23 cellular contexts compared by ENCODE assay signal in genomic region chr16:1090620-1091587, GRCh38. TPM values are rescaled to one million over a fixed set of nuclear protein-coding genes. Genes with fewer than 3 reads are reported as not detected.
DNase-seq lines count a peak whose midpoint lies in the region; ATAC-seq, FAIRE-seq and TF ChIP-seq lines count a peak whose summit lies in the region.
"Had no signal": no experiment of that assay in that cellular context is flagged by ENCODE, and none has a peak within 500 bp of the region (broad histone marks: within the 10 kb centered on the region; RNA-seq: fewer than 3 reads in every experiment).

No MANE protein-coding gene starts in this region.

- H3K4me3 Mint-ChIP-seq in mesothelial cell of epicardium, result no peak overlapping the region
- H3K4me3 Mint-ChIP-seq: activated B cell treated with CpG ODN at 0.5 μM for 24 hours; activated naive CD8-positive, alpha-beta T cell treated with anti-CD3 and anti-CD28 coated beads, Interleukin-2, amount 50 U/mL, for 24 hours; natural killer cell treated with Interleukin-12 subunit alpha and Interleukin-12 subunit beta and Interleukin-15 and Interleukin-18, amount 100 ng/mL, for 72 hours; type B pancreatic cell had no signal

- CTCF ChIA-PET in HepG2 (lab: Yijun Ruan, JAX; ENCODE audit: low intra/inter-chr PET ratio, low total read pairs) (interaction anchor here (2.0 kb wide), 1 partner anchor 17 kb away, joined by 8 read pairs; no protein-coding TSS in a partner anchor), K562 (lab: Yijun Ruan, JAX; ENCODE audit: low intra/inter-chr PET ratio) (no interaction called here)

- intact Hi-C loops in HepG2 (cut with micrococcal nuclease; ENCODE audit: unreplicated experiment) (no loop called here), right lobe of liver (cut with DNase I) (no loop called here), K562 (cut with micrococcal nuclease) (no loop called here)

- FAIRE-seq in HepG2 (lab: Jason Lieb, UNC) (peak; percentile 28), K562 (lab: Jason Lieb, UNC) (no peak)
- FAIRE-seq: GM12878 had no signal

- H3K27me3 ChIP-seq in HepG2 (ENCODE audit: control insufficient read depth in 1 of 2, insufficient read depth in 2 of 2, low read length in 2 of 2) (peaks cover 4 to 26% of the 10 kb centered on the region in 2 experiments; a peak in 4 of 5 replicates), right lobe of liver (no peaks in the 10 kb centered on the region), K562 (ENCODE audit: control insufficient read depth in 2 of 2, insufficient read depth in 2 of 2, low read length in 2 of 2) (peaks cover 6 to 30% of the 10 kb centered on the region in 2 experiments; a peak in 3 of 5 replicates)

- H3K9me1 ChIP-seq in K562 (ENCODE audit: control insufficient read depth, insufficient read depth, low read length), result no peaks in the 10 kb centered on the region

- H3K27ac ChIP-seq in HepG2 (ENCODE audit: extremely low read length, insufficient read depth, low read length), result peak overlapping the region; percentile 86
- no peak overlapping the region for H3K27ac ChIP-seq in right lobe of liver
- H3K27ac ChIP-seq in K562 (ENCODE audit: extremely low read depth, low read depth, low read length), result no peak overlapping the region
- H3K27ac ChIP-seq: HL-60 had no signal

- H4K20me1 ChIP-seq in HepG2 (ENCODE audit: insufficient read depth, low read length), result no peaks in the 10 kb centered on the region
- no peaks in the 10 kb centered on the region for H4K20me1 ChIP-seq in K562 (replicated peaks; ENCODE audit: control insufficient read depth, insufficient read depth, low read length)

- H3K9me3 Mint-ChIP-seq in mesothelial cell of epicardium, result peaks cover under 1% of the 10 kb centered on the region
- H3K9me3 Mint-ChIP-seq: activated B cell treated with CpG ODN at 0.5 μM for 24 hours; natural killer cell treated with Interleukin-12 subunit alpha and Interleukin-12 subunit beta and Interleukin-15 and Interleukin-18, amount 100 ng/mL, for 72 hours; type B pancreatic cell had no signal

- H3K4me1 ChIP-seq in HepG2 (ENCODE audit: insufficient read depth, low read length) (peaks cover 47% of the 10 kb centered on the region), right lobe of liver (peaks cover 0 to 8% (median 3%) of the 10 kb centered on the region in 4 donors), K562 (replicated peaks in 1 of 2; ENCODE audit: control insufficient read depth in 2 of 2, insufficient read depth in 2 of 2, low read length in 2 of 2) (peaks cover 0 to 51% of the 10 kb centered on the region in 2 experiments; a peak in 2 of 5 replicates)

- H3K27ac Mint-ChIP-seq in mesothelial cell of epicardium, result no peak overlapping the region
- H3K27ac Mint-ChIP-seq: activated B cell treated with CpG ODN at 0.5 μM for 24 hours; activated naive CD8-positive, alpha-beta T cell treated with anti-CD3 and anti-CD28 coated beads, Interleukin-2, amount 50 U/mL, for 24 hours; natural killer cell treated with Interleukin-12 subunit alpha and Interleukin-12 subunit beta and Interleukin-15 and Interleukin-18, amount 100 ng/mL, for 72 hours; type B pancreatic cell had no signal

- TF ChIP-seq CTCF in HepG2 (CRISPR knock-in tag; IDR thresholded peaks at IDR 0.05), result no peak
- TF ChIP-seq CTCF in right lobe of liver (IDR thresholded peaks at IDR 0.05), result no peak
- no peak for TF ChIP-seq CTCF in K562 (IDR thresholded peaks at IDR 0.05 in 2 of 3, conservative IDR thresholded peaks at IDR 0.05 in 1 of 3; ENCODE audit: insufficient read depth in 2 of 3, low read depth in 1 of 3, low read length in 3 of 3)
- TF ChIP-seq CTCF in mesothelial cell of epicardium (IDR thresholded peaks at IDR 0.05; ENCODE audit: unreplicated experiment), result no peak

- DNase-seq in HepG2 (ENCODE audit: low spot score) (peak; percentile 60), right lobe of liver (no peak), K562 (ENCODE audit: extremely low read depth in 1 of 4, low spot score in 3 of 4) (peak; percentile 36 to 65 (median 52)), mucosa of gallbladder (ENCODE audit: low spot score) (peak; percentile 37), mesothelial cell of epicardium (ENCODE audit: low spot score in 2 of 2, unreplicated experiment in 2 of 2) (no peak), DMS114 treated with DMSO at 0.1 percent for 48 hours (lab: John Stamatoyannopoulos, UW; ENCODE audit: unreplicated experiment) (no peak)
- DNase-seq in activated effector memory CD4-positive, alpha-beta T cell treated with anti-CD3 and anti-CD28 coated beads, Interleukin-2, amount 50 U/mL, for 16 hours, result no peak
- DNase-seq: activated B cell treated with CpG ODN at 0.5 μM for 24 hours; activated naive CD8-positive, alpha-beta T cell treated with anti-CD3 and anti-CD28 coated beads, Interleukin-2, amount 50 U/mL, for 24 hours; CD8-positive, alpha-beta memory T cell; esophagus squamous epithelium; mammary epithelial cell; MV-4-11; NCI-H82; stimulated activated naive CD4-positive, alpha-beta T cell had no signal

- ATAC-seq in HepG2, result peak; percentile 10
- no peak for ATAC-seq in right lobe of liver
- ATAC-seq in K562, result no peak
- ATAC-seq in HG03442 (IDR thresholded peaks at IDR 0.05; ENCODE audit: unreplicated experiment), result no peak
- ATAC-seq: activated naive CD8-positive, alpha-beta T cell treated with anti-CD3 and anti-CD28 coated beads, Interleukin-2, amount 50 U/mL, for 24 hours; GM12878; natural killer cell treated with Interleukin-12 subunit alpha and Interleukin-12 subunit beta and Interleukin-15 and Interleukin-18, amount 100 ng/mL, for 72 hours had no signal

- H3K79me2 ChIP-seq in HepG2 (ENCODE audit: insufficient read depth, low read length) (no peaks in the 10 kb centered on the region), K562 (ENCODE audit: control insufficient read depth, insufficient read depth, low read length) (no peaks in the 10 kb centered on the region)

- BruUV-seq in HepG2 (replicated peaks; lab: Mats Ljungman, UMichigan), result no TSS peak
- no TSS peak for BruUV-seq in K562 (replicated peaks; lab: Mats Ljungman, UMichigan)

- H3K4me2 ChIP-seq in HepG2 (ENCODE audit: low read depth, low read length) (peak overlapping the region; percentile 94), K562 (ENCODE audit: insufficient read depth, low read length) (no peak overlapping the region)

- peaks cover 2% of the 10 kb centered on the region for H3K4me1 Mint-ChIP-seq in mesothelial cell of epicardium
- H3K4me1 Mint-ChIP-seq: activated B cell treated with CpG ODN at 0.5 μM for 24 hours; activated naive CD8-positive, alpha-beta T cell treated with anti-CD3 and anti-CD28 coated beads, Interleukin-2, amount 50 U/mL, for 24 hours had no signal

- H3K36me3 ChIP-seq in HepG2 (replicated peaks in 1 of 2; ENCODE audit: control insufficient read depth in 1 of 2, insufficient read depth in 2 of 2, low read length in 2 of 2) (no peaks in the 10 kb centered on the region), right lobe of liver (no peaks in the 10 kb centered on the region), K562 (ENCODE audit: control insufficient read depth, insufficient read depth, low read length) (no peaks in the 10 kb centered on the region)
- H3K36me3 ChIP-seq: esophagus squamous epithelium had no signal

- TF ChIP-seq RAD21 in HepG2 (CRISPR knock-in tag; IDR thresholded peaks at IDR 0.05), result no peak
- TF ChIP-seq RAD21 in K562 (CRISPR knock-in tag; conservative IDR thresholded peaks at IDR 0.05 in 1 of 2, IDR thresholded peaks at IDR 0.05 in 1 of 2), result no peak

- H3K36me3 Mint-ChIP-seq in mesothelial cell of epicardium, result no peaks in the 10 kb centered on the region
- H3K36me3 Mint-ChIP-seq: CD8-positive, alpha-beta memory T cell; natural killer cell treated with Interleukin-12 subunit alpha and Interleukin-12 subunit beta and Interleukin-15 and Interleukin-18, amount 100 ng/mL, for 72 hours; type B pancreatic cell had no signal

- H3K9me3 ChIP-seq in HepG2 (ENCODE audit: low read length) (no peaks in the 10 kb centered on the region), right lobe of liver (no peaks in the 10 kb centered on the region), K562 (replicated peaks; ENCODE audit: control insufficient read depth, insufficient read depth, low read depth, low read length) (peaks cover 3% of the 10 kb centered on the region; the same call in 1 of the 2 replicates)

- 0 out of 4 replicates have a peak, but pooled peaks of 1 of the 2 experiments have one; percentile 9 for TF ChIP-seq POLR2A in HepG2 (IDR thresholded peaks at IDR 0.05; ENCODE audit: insufficient read depth in 1 of 2, low read depth in 2 of 2, low read length in 2 of 2)
- TF ChIP-seq POLR2A in right lobe of liver (IDR thresholded peaks at IDR 0.05), result no peak
- no peak for TF ChIP-seq POLR2A in K562 (conservative IDR thresholded peaks at IDR 0.05)

- H3K9ac ChIP-seq in HepG2 (ENCODE audit: insufficient read depth, low read depth, low read length), result peak overlapping the region; percentile 76
- H3K9ac ChIP-seq in K562 (ENCODE audit: insufficient read depth in 1 of 2, low read depth in 2 of 2, low read length in 2 of 2), result 0 out of 4 replicates have a peak overlapping the region, but pooled peaks of 1 of the 2 experiments have one; percentile 26

- WGBS in HepG2 (ENCODE audit: low lambda C conversion rate), result 8% methylated on average over 7 of the region's 27 CpGs
- 5% methylated on average over 7 of the region's 27 CpGs for WGBS in right lobe of liver (ENCODE audit: insufficient coverage, low coverage, low lambda C conversion rate, missing lambda C conversion rate)
- WGBS in K562 (ENCODE audit: insufficient coverage, low coverage, missing lambda C conversion rate), result 5% methylated on average over 24 of the region's 27 CpGs

- in situ Hi-C loops in HepG2 (cut with HindIII; ENCODE audit: extremely low pct_ligation_motif_present, low pct_unique_long_range_greater_than_20kb) (no loop called here), K562 (cut with MboI) (no loop called here)

- H2AFZ ChIP-seq in HepG2 (ENCODE audit: low read length) (no peak overlapping the region), K562 (ENCODE audit: low read depth, low read length) (no peak overlapping the region)

- H3K27me3 Mint-ChIP-seq in mesothelial cell of epicardium (ENCODE audit: low read depth), result peaks cover 8% of the 10 kb centered on the region
- H3K27me3 Mint-ChIP-seq: activated naive CD8-positive, alpha-beta T cell treated with anti-CD3 and anti-CD28 coated beads, Interleukin-2, amount 50 U/mL, for 24 hours; natural killer cell treated with Interleukin-12 subunit alpha and Interleukin-12 subunit beta and Interleukin-15 and Interleukin-18, amount 100 ng/mL, for 72 hours had no signal

- POLR2A ChIA-PET in HepG2 (lab: Yijun Ruan, JAX), result interaction anchor here (0.8 to 2.2 kb wide), 3 partner anchors 9 to 17 kb away, joined by 3 to 14 read pairs (median 5); no protein-coding TSS in a partner anchor
- POLR2A ChIA-PET in K562 (lab: Yijun Ruan, JAX), result no interaction called here

- peak overlapping the region; percentile 63 to 87 (median 78) for H3K4me3 ChIP-seq in HepG2 (replicated peaks in 1 of 3; ENCODE audit: insufficient read depth in 1 of 3, low read depth in 2 of 3, low read length in 3 of 3)
- H3K4me3 ChIP-seq in right lobe of liver, result no peak overlapping the region
- no peak overlapping the region for H3K4me3 ChIP-seq in K562
- H3K4me3 ChIP-seq: GM12878 had no signal

- TF ChIP-seq EP300 in HepG2 (IDR thresholded peaks at IDR 0.05; ENCODE audit: low read depth in 2 of 2, low read length in 2 of 2) (no peak), HepG2 (CRISPR knock-in tag; IDR thresholded peaks at IDR 0.05; ENCODE audit: borderline replicate concordance) (peak; percentile 7; the same call in 1 of the 2 replicates), K562 (IDR thresholded peaks at IDR 0.05; ENCODE audit: low read length) (no peak)

RNA-seq across cellular contexts. Expression of gene C1QTNF8, which starts 5.1 kb away (rescaled TPM):
- total RNA-seq in HepG2 (2016; rRNA removed; fragmentation: Illumina TruSeq; extraction: Trizol), result 0.09 TPM in 1 of 2 replicates, not detected in the other
- total RNA-seq in HepG2 (2016; cell fraction: cytosol; rRNA removed; fragmentation: Illumina TruSeq; extraction: Trizol; ENCODE audit: low read depth), result 0.20 TPM in 1 of 2 replicates, not detected in the other
- total RNA-seq in HepG2 (2016; cell fraction: insoluble cytoplasmic fraction; rRNA removed; fragmentation: Illumina TruSeq; extraction: Trizol), result not detected in 2 replicates
- total RNA-seq in HepG2 (2016; cell fraction: membrane; rRNA removed; fragmentation: Illumina TruSeq; extraction: Trizol), result not detected in 2 replicates
- 0.22 TPM in 1 of 2 replicates, not detected in the other for total RNA-seq in HepG2 (2016; cell fraction: nucleus; rRNA removed; fragmentation: Illumina TruSeq; extraction: Trizol)
- polyA plus RNA-seq in HepG2 (2011; rRNA removed), result not detected in 2 replicates
- not detected in 2 replicates for polyA plus RNA-seq in HepG2 (2011; cell fraction: cytosol; rRNA removed)
- polyA plus RNA-seq in HepG2 (2011; cell fraction: nucleus; rRNA removed), result 0.13 TPM in 1 of 2 replicates, not detected in the other
- polyA plus RNA-seq in HepG2 (2012), result not detected in 2 replicates
- not detected in 2 replicates for polyA plus RNA-seq in HepG2 (2016; cell fraction: cytosol; fragmentation: Illumina TruSeq; extraction: Trizol; ENCODE audit: low read depth)
- not detected in 2 replicates for polyA plus RNA-seq in HepG2 (2016; cell fraction: insoluble cytoplasmic fraction; fragmentation: Illumina TruSeq; extraction: Trizol; ENCODE audit: low read depth)
- not detected in 2 replicates for polyA plus RNA-seq in HepG2 (2016; cell fraction: membrane; fragmentation: Illumina TruSeq; extraction: Trizol; ENCODE audit: low read depth)
- not detected in 2 replicates for polyA plus RNA-seq in HepG2 (2016; cell fraction: nucleus; fragmentation: Illumina TruSeq; extraction: Trizol; ENCODE audit: insufficient read depth, low read depth)
- polyA minus RNA-seq in HepG2 (2011; rRNA and poly(A)+ RNA removed; ENCODE audit: low replicate concordance), result not detected in 2 replicates
- polyA minus RNA-seq in HepG2 (2011; cell fraction: cytosol; rRNA and poly(A)+ RNA removed), result not detected in 2 replicates
- not detected in 2 replicates for polyA minus RNA-seq in HepG2 (2011; cell fraction: nucleus; rRNA and poly(A)+ RNA removed)
- not detected for total RNA-seq in right lobe of liver
- total RNA-seq in K562 (2011; cell fraction: chromatin; rRNA removed; ENCODE audit: low replicate concordance), result not detected in 2 replicates
- not detected in 2 replicates for total RNA-seq in K562 (2011; cell fraction: nucleolus; rRNA removed)
- not detected in 2 replicates for total RNA-seq in K562 (2011; cell fraction: nucleoplasm; rRNA removed)
- not detected in 2 replicates for total RNA-seq in K562 (2014; rRNA removed)
- not detected in 2 replicates for total RNA-seq in K562 (2014; rRNA removed; fragmentation: Illumina TruSeq; extraction: Trizol)
- not detected in 2 replicates for total RNA-seq in K562 (2015; rRNA removed; fragmentation: Illumina TruSeq; extraction: Trizol)
- not detected in 2 replicates for total RNA-seq in K562 (2021)
- polyA plus RNA-seq in K562 (2011; rRNA removed), result not detected in 2 replicates
- polyA plus RNA-seq in K562 (2011; cell fraction: cytosol; rRNA removed), result not detected in 2 replicates
- not detected in 2 replicates for polyA plus RNA-seq in K562 (2011; cell fraction: nucleus; rRNA removed)
- not detected in 2 replicates for polyA plus RNA-seq in K562 (2012)
- polyA plus RNA-seq in K562 (2014; fragmentation: Illumina TruSeq; extraction: Trizol), result not detected in 2 replicates
- polyA plus RNA-seq in K562 (2014; fragmentation: Nextera tagmentation; extraction: Ambion mirVana), result not detected
- polyA plus RNA-seq in K562 (2014; rRNA removed), result not detected in 2 replicates
- polyA minus RNA-seq in K562 (2011; rRNA and poly(A)+ RNA removed), result not detected in 2 replicates
- polyA minus RNA-seq in K562 (2011; cell fraction: cytosol; rRNA and poly(A)+ RNA removed), result not detected in 2 replicates
- not detected in 2 replicates for polyA minus RNA-seq in K562 (2011; cell fraction: nucleus; rRNA and poly(A)+ RNA removed)
- total RNA-seq in mucosa of gallbladder, result not detected
- 0.20 TPM in 1 of 3 replicates, not detected in the others for total RNA-seq in mesothelial cell of epicardium
- total RNA-seq: activated B cell treated with CpG ODN at 0.5 μM for 24 hours; CD8-positive, alpha-beta memory T cell; esophagus squamous epithelium; GM12878; mammary epithelial cell; natural killer cell treated with Interleukin-12 subunit alpha and Interleukin-12 subunit beta and Interleukin-15 and Interleukin-18, amount 100 ng/mL, for 72 hours; pulmonary artery endothelial cell; T-helper 1 cell treated with Interleukin-12 subunit alpha and Interleukin-12 subunit beta and Interleukin-4 antibody, amounts not matched to agents 30 ng/mL and 1 ng/mL, for 36 hours had no signal
- polyA plus RNA-seq: CD8-positive, alpha-beta memory T cell; GM12878; mammary epithelial cell had no signal

RNA-seq across cellular contexts. Expression of gene SSTR5, which starts 18.4 kb away (rescaled TPM):
- total RNA-seq in HepG2 (2016; rRNA removed; fragmentation: Illumina TruSeq; extraction: Trizol) (0.14 and 0.49 TPM in 2 replicates), right lobe of liver (not detected), K562 (2014; rRNA removed) (not detected in 2 replicates), K562 (2014; rRNA removed; fragmentation: Illumina TruSeq; extraction: Trizol) (not detected in 2 replicates), K562 (2015; rRNA removed; fragmentation: Illumina TruSeq; extraction: Trizol) (not detected in 2 replicates), K562 (2021) (not detected in 2 replicates), mucosa of gallbladder (5.8 TPM), mesothelial cell of epicardium (not detected in 3 replicates)
- 0.18 TPM in 1 of 2 replicates, not detected in the other for total RNA-seq in HepG2 (2016; cell fraction: cytosol; rRNA removed; fragmentation: Illumina TruSeq; extraction: Trizol; ENCODE audit: low read depth)
- total RNA-seq in HepG2 (2016; cell fraction: insoluble cytoplasmic fraction; rRNA removed; fragmentation: Illumina TruSeq; extraction: Trizol), result 0.22 TPM in 1 of 2 replicates, not detected in the other
- total RNA-seq in HepG2 (2016; cell fraction: membrane; rRNA removed; fragmentation: Illumina TruSeq; extraction: Trizol), result 0.14 and 0.15 TPM in 2 replicates
- total RNA-seq in HepG2 (2016; cell fraction: nucleus; rRNA removed; fragmentation: Illumina TruSeq; extraction: Trizol), result not detected in 2 replicates
- polyA plus RNA-seq in HepG2 (2011; rRNA removed) (0.20 and 0.26 TPM in 2 replicates), K562 (2011; rRNA removed) (not detected in 2 replicates), K562 (2014; fragmentation: Illumina TruSeq; extraction: Trizol) (not detected in 2 replicates), K562 (2014; fragmentation: Nextera tagmentation; extraction: Ambion mirVana) (not detected), K562 (2014; rRNA removed) (not detected in 2 replicates)
- 0.55 and 0.79 TPM in 2 replicates for polyA plus RNA-seq in HepG2 (2011; cell fraction: cytosol; rRNA removed)
- 0.55 and 0.62 TPM in 2 replicates for polyA plus RNA-seq in HepG2 (2011; cell fraction: nucleus; rRNA removed)
- 1.3 and 2.0 TPM in 2 replicates for polyA plus RNA-seq in HepG2 (2012)
- polyA plus RNA-seq in HepG2 (2016; cell fraction: cytosol; fragmentation: Illumina TruSeq; extraction: Trizol; ENCODE audit: low read depth), result not detected in 2 replicates
- not detected in 2 replicates for polyA plus RNA-seq in HepG2 (2016; cell fraction: insoluble cytoplasmic fraction; fragmentation: Illumina TruSeq; extraction: Trizol; ENCODE audit: low read depth)
- 0.18 TPM in 1 of 2 replicates, not detected in the other for polyA plus RNA-seq in HepG2 (2016; cell fraction: membrane; fragmentation: Illumina TruSeq; extraction: Trizol; ENCODE audit: low read depth)
- polyA plus RNA-seq in HepG2 (2016; cell fraction: nucleus; fragmentation: Illumina TruSeq; extraction: Trizol; ENCODE audit: insufficient read depth, low read depth), result 0.36 TPM in 1 of 2 replicates, not detected in the other
- 0.26 and 1.1 TPM in 2 replicates for polyA minus RNA-seq in HepG2 (2011; rRNA and poly(A)+ RNA removed; ENCODE audit: low replicate concordance)
- 0.44 and 0.59 TPM in 2 replicates for polyA minus RNA-seq in HepG2 (2011; cell fraction: cytosol; rRNA and poly(A)+ RNA removed)
- polyA minus RNA-seq in HepG2 (2011; cell fraction: nucleus; rRNA and poly(A)+ RNA removed), result 0.26 TPM in 1 of 2 replicates, not detected in the other
- not detected in 2 replicates for total RNA-seq in K562 (2011; cell fraction: chromatin; rRNA removed; ENCODE audit: low replicate concordance)
- total RNA-seq in K562 (2011; cell fraction: nucleolus; rRNA removed), result not detected in 2 replicates
- total RNA-seq in K562 (2011; cell fraction: nucleoplasm; rRNA removed), result not detected in 2 replicates
- polyA plus RNA-seq in K562 (2011; cell fraction: cytosol; rRNA removed), result not detected in 2 replicates
- polyA plus RNA-seq in K562 (2011; cell fraction: nucleus; rRNA removed), result not detected in 2 replicates
- not detected in 2 replicates for polyA plus RNA-seq in K562 (2012)
- not detected in 2 replicates for polyA minus RNA-seq in K562 (2011; rRNA and poly(A)+ RNA removed)
- polyA minus RNA-seq in K562 (2011; cell fraction: cytosol; rRNA and poly(A)+ RNA removed), result not detected in 2 replicates
- polyA minus RNA-seq in K562 (2011; cell fraction: nucleus; rRNA and poly(A)+ RNA removed), result not detected in 2 replicates
- total RNA-seq: activated B cell treated with CpG ODN at 0.5 μM for 24 hours; CD8-positive, alpha-beta memory T cell; esophagus squamous epithelium; G401; GM12878; mammary epithelial cell; natural killer cell treated with Interleukin-12 subunit alpha and Interleukin-12 subunit beta and Interleukin-15 and Interleukin-18, amount 100 ng/mL, for 72 hours; T-helper 1 cell treated with Interleukin-12 subunit alpha and Interleukin-12 subunit beta and Interleukin-4 antibody, amounts not matched to agents 30 ng/mL and 1 ng/mL, for 36 hours had no signal
- polyA plus RNA-seq: CD8-positive, alpha-beta memory T cell; GM12878; mammary epithelial cell had no signal

Comparison
In these comparisons a context has a peak if more than half of its experiments do, and no peak if none do; other contexts are left out.
1. DNase-seq: peak in HepG2 (single experiment), K562 (4 of 4) and mucosa of gallbladder (single experiment); none in right lobe of liver (0 of 3), mesothelial cell of epicardium (0 of 2), DMS114 treated with DMSO at 0.1 percent for 48 hours (single experiment) and activated effector memory CD4-positive, alpha-beta T cell treated with anti-CD3 and anti-CD28 coated beads, Interleukin-2, amount 50 U/mL, for 16 hours (single experiment).
2. H3K4me3 ChIP-seq: peak in HepG2 (3 of 3); none in right lobe of liver (0 of 3) and K562 (single experiment).
3. Of the 241 proteins assayed by ChIP-seq in both HepG2 and K562: peak only in HepG2: CBX5, CHD2, DNMT1, ERF, ETV5, FOXA3 and 42 more; only in K562: none; in both: none; in neither: 184; mixed calls (peak in some experiments, not most) for 9.